ENCODE assay signal across 20 cellular contexts in the genomic region with DNA sequence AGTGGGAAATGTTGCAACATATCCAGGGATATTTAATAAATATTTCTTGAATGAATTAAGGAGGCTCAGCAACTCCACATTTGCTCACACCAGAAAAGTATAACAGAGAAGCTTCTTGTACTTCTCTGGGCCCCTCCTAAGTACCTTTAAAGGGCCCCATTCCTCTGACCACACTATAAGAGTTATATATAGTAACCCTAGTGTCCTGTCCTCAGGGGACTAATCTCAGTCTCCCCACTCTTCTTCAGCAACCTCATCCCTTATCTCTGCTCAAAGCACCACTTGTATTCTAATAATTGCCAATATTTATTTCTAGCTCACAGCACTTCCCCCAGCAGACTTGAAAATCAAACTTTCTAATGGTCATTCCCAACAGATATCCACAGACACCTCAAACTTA.
"Had no signal": no experiment of that assay in that cellular context is flagged by ENCODE, and none has a peak within 500 bp of the region (broad histone marks: within the 10 kb centered on the region; RNA-seq: fewer than 3 reads in every experiment).

No MANE protein-coding gene starts in this region.

- ATAC-seq: HepG2, K562, SK-N-SH treated with all-trans-retinoic acid at 6 μM for 48 hours had no signal

- H3K36me3 ChIP-seq: SJCRH30 had no signal

- H3K27me3 ChIP-seq: SJCRH30 had no signal

- H3K9ac ChIP-seq: KMS-11 had no signal

- H3K27ac ChIP-seq: KMS-11, SJCRH30 had no signal

- H3K9me3 ChIP-seq: SJCRH30 had no signal

- H3K4me1 ChIP-seq: SJCRH30 had no signal

- H3K4me3 ChIP-seq: K562, SJCRH30 had no signal

- H3K4me2 ChIP-seq: KMS-11 had no signal

- DNase-seq: IMR-90, Kasumi-1, MM.1S, NCI-H1105, NCI-H1417 treated with DMSO at 0.1 percent for 48 hours, NCI-H146, NCI-H187, NCI-H2029, NCI-H2081 treated with DMSO at 0.1 percent for 48 hours, NCI-H2171, NCI-H226, NCI-H510A, NCI-H774, RPMI8226, SHP77 treated with DMSO at 0.1 percent for 48 hours, SJCRH30 had no signal
